ENCODE assay signal across 1 cellular context in genomic region chr12:46963977-46964376, GRCh38.
TF ChIP-seq lines count a peak whose summit lies in the region.

No MANE protein-coding gene starts in this region.

TF ChIP-seq in IMR-90, 13 proteins besides CTCF, POLR2A, EP300 and RAD21 (continued from another document):
- TF ChIP-seq, protein P1, sequence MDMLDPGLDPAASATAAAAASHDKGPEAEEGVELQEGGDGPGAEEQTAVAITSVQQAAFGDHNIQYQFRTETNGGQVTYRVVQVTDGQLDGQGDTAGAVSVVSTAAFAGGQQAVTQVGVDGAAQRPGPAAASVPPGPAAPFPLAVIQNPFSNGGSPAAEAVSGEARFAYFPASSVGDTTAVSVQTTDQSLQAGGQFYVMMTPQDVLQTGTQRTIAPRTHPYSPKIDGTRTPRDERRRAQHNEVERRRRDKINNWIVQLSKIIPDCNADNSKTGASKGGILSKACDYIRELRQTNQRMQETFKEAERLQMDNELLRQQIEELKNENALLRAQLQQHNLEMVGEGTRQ (IDR thresholded peaks at IDR 0.05; ENCODE audit: low read depth, low read length), result no peak
- TF ChIP-seq, protein P2, sequence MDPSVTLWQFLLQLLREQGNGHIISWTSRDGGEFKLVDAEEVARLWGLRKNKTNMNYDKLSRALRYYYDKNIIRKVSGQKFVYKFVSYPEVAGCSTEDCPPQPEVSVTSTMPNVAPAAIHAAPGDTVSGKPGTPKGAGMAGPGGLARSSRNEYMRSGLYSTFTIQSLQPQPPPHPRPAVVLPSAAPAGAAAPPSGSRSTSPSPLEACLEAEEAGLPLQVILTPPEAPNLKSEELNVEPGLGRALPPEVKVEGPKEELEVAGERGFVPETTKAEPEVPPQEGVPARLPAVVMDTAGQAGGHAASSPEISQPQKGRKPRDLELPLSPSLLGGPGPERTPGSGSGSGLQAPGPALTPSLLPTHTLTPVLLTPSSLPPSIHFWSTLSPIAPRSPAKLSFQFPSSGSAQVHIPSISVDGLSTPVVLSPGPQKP (IDR thresholded peaks at IDR 0.05; ENCODE audit: borderline replicate concordance, low read depth, low read length), result no peak
- TF ChIP-seq SMC3 (IDR thresholded peaks at IDR 0.05; ENCODE audit: low read depth, low read length), result no peak
